Comparison of ENCODE assay signal across 8 cellular contexts in the genomic region with DNA sequence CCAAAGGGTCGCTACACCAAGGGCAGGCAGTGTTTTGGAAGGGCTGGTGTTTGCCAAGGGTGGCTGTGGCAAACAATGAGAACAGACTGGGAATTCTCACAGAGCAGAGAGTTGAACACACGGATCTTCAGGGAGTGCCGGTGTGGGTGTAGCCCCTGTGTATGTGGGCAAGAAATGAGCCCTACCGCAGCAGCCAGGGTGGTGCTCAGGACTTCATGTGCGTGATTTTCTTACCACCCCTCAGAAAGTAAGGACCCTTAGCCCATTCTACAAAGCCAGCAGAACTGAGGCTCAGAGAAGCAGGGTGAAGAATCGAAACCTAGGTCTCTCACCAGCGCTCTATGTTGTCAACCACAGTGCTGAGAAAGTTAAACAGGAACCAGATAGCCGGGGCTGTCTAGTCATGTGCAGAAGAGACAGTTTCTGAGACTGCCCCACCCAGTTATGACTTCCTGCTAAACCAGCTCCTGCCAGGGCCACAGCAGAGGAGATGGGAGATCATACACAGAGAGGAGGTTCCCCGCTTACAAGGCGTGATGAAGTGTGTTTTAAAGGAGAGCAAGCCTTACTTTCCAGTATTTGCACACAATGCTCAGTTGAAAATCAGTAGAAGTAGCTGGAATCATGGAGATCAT. TPM values are rescaled to one million over a fixed set of nuclear protein-coding genes. Genes with fewer than 3 reads are reported as not detected.
DNase-seq lines count a peak whose midpoint lies in the region; ATAC-seq and TF ChIP-seq lines count a peak whose summit lies in the region.

No MANE protein-coding gene starts in this region.

- 53 to 68% (median 57%) methylated on average over 9 to 10 of the region's 10 CpGs for WGBS in adrenal gland, 4 donors

- peak overlapping the region in 1 of 4 donors; percentile 36 for H3K4me3 ChIP-seq in adrenal gland

- no peaks in the 10 kb centered on the region for H3K4me1 ChIP-seq in adrenal gland (replicated peaks in 1 of 2)

- H3K27me3 Mint-ChIP-seq in memory B cell = no peaks in the 10 kb centered on the region
- no peaks in the 10 kb centered on the region for H3K27me3 Mint-ChIP-seq in stimulated activated naive B cell treated with anti-CD40 and anti-IgM and Interleukin-4, amounts not matched to agents 10 μg/mL and 1 μg/mL and 100 μg/mL, for 72 hours

- peaks cover 4% of the 10 kb centered on the region for H3K36me3 Mint-ChIP-seq in memory B cell
- peaks cover 5 to 16% of the 10 kb centered on the region in 2 donors for H3K36me3 Mint-ChIP-seq in stimulated activated naive B cell treated with anti-CD40 and anti-IgM and Interleukin-4, amounts not matched to agents 10 μg/mL and 1 μg/mL and 100 μg/mL, for 72 hours

- DNase-seq in T follicular helper cell (ENCODE audit: low read depth) = peak; percentile 67
- DNase-seq in adrenal gland = peak in 6 of 7 donors; percentile 28 to 67 (median 44)
- peak; percentile 66 to 79 for DNase-seq in memory B cell (ENCODE audit: low spot score in 2 of 2)
- peak; percentile 79 for DNase-seq in stimulated activated naive B cell treated with anti-CD40 and anti-IgM and Interleukin-4, amounts not matched to agents 10 μg/mL and 1 μg/mL and 100 μg/mL, for 72 hours
- no peak for DNase-seq in GOT3 (lab: John Stamatoyannopoulos, UW)

- TF ChIP-seq CTCF in 22Rv1 (IDR thresholded peaks at IDR 0.05) (no peak), adrenal gland (IDR thresholded peaks at IDR 0.05) (no peak)

- intact Hi-C loops in adrenal gland (cut with DNase I) = no loop called here

- H3K9me3 Mint-ChIP-seq in memory B cell = no peaks in the 10 kb centered on the region
- H3K9me3 Mint-ChIP-seq in stimulated activated naive B cell treated with anti-CD40 and anti-IgM and Interleukin-4, amounts not matched to agents 10 μg/mL and 1 μg/mL and 100 μg/mL, for 72 hours = peaks cover 0 to 1% of the 10 kb centered on the region in 2 donors

- no peaks in the 10 kb centered on the region for H3K9me3 ChIP-seq in adrenal gland (replicated peaks in 1 of 3)

- no peaks in the 10 kb centered on the region for H3K36me3 ChIP-seq in adrenal gland (replicated peaks in 1 of 2)

- H3K27me3 ChIP-seq in adrenal gland = no peaks in the 10 kb centered on the region

- H3K4me3 Mint-ChIP-seq in memory B cell = peak overlapping the region; percentile 80
- H3K4me3 Mint-ChIP-seq in stimulated activated naive B cell treated with anti-CD40 and anti-IgM and Interleukin-4, amounts not matched to agents 10 μg/mL and 1 μg/mL and 100 μg/mL, for 72 hours = peak overlapping the region; percentile 74 to 81

- H3K4me1 Mint-ChIP-seq in memory B cell = peaks cover 29% of the 10 kb centered on the region
- H3K4me1 Mint-ChIP-seq in stimulated activated naive B cell treated with anti-CD40 and anti-IgM and Interleukin-4, amounts not matched to agents 10 μg/mL and 1 μg/mL and 100 μg/mL, for 72 hours = peaks cover 38 to 64% of the 10 kb centered on the region in 2 donors

- H3K27ac ChIP-seq in 22Rv1 (peak overlapping the region; percentile 59), adrenal gland (peak overlapping the region in 2 of 5 donors; percentile 21 to 77)

- H3K27ac Mint-ChIP-seq in memory B cell = peak overlapping the region; percentile 96
- H3K27ac Mint-ChIP-seq in stimulated activated naive B cell treated with anti-CD40 and anti-IgM and Interleukin-4, amounts not matched to agents 10 μg/mL and 1 μg/mL and 100 μg/mL, for 72 hours = peak overlapping the region; percentile 95

- ATAC-seq in GM19043 (IDR thresholded peaks at IDR 0.05; ENCODE audit: low read depth, unreplicated experiment) (peak; percentile 96), HG03280 (IDR thresholded peaks at IDR 0.05; ENCODE audit: unreplicated experiment) (peak; percentile 98), memory B cell (ENCODE audit: low read depth) (peak; percentile 91)
- ATAC-seq in stimulated activated naive B cell treated with anti-CD40 and anti-IgM and Interleukin-4, amounts not matched to agents 10 μg/mL and 1 μg/mL and 100 μg/mL, for 72 hours (replicated peaks) = peak; percentile 95

- TF ChIP-seq POLR2A in adrenal gland (IDR thresholded peaks at IDR 0.05) = no peak

RNA-seq across cellular contexts. Expression of a gene that starts 21.9 kb away (rescaled TPM):
- 10 to 100 TPM; 17.6 to 32.4 (median 25.7) TPM for total RNA-seq in adrenal gland
- polyA plus RNA-seq in adrenal gland = 10 to 100 TPM; 12.5 to 23.7 (median 19.6) TPM
